ENCODE assay signal across 30 cellular contexts in the genomic region with DNA sequence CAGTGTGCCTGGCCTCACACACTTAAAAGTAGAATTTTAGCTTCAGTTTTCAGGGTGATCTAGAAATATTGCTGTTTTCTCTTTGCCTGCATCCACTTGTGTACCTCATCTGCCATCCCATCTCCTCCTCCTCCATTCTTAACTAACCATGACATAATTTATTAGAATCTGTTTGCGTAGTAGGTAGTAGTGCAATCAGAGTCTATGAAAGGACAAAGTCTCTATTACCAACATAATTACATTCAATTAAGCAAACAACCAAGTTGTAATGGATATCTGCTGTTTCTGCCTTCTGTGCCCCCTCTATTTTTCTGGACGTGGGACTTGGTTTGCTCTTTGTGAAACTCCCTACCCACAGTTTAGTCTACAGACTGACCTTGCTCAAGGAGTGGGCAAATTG.
"Had no signal": no experiment of that assay in that cellular context is flagged by ENCODE, and none has a peak within 500 bp of the region (broad histone marks: within the 10 kb centered on the region; RNA-seq: fewer than 3 reads in every experiment).

No MANE protein-coding gene starts in this region.

- ATAC-seq: sciatic nerve; stimulated activated naive CD8-positive, alpha-beta T cell treated with anti-CD3 and anti-CD28 coated beads, Interleukin-15, amount 100 ng/mL, for 72 hours had no signal

- H3K4me3 Mint-ChIP-seq: activated naive CD4-positive, alpha-beta T cell treated with anti-CD3 and anti-CD28 coated beads for 36 hours; activated naive CD8-positive, alpha-beta T cell treated with anti-CD3 and anti-CD28 coated beads, Interleukin-2, amount 10 ng/mL, durations not matched to agents 7 days and 5 days; brain; nephron progenitor cell; stimulated activated naive CD8-positive, alpha-beta T cell treated with anti-CD3 and anti-CD28 coated beads, Interleukin-15, amount 100 ng/mL, for 72 hours; type B pancreatic cell had no signal

- H3K9me3 ChIP-seq: ascending aorta, colonic mucosa, esophagus squamous epithelium, heart right ventricle, neutrophil, vagina had no signal

- H3K36me3 Mint-ChIP-seq: activated naive CD8-positive, alpha-beta T cell treated with anti-CD3 and anti-CD28 coated beads, Interleukin-2, amount 10 ng/mL, durations not matched to agents 7 days and 5 days had no signal

- H3K36me3 ChIP-seq: ascending aorta, cardiac muscle cell, colonic mucosa, esophagus squamous epithelium, heart right ventricle, neutrophil, vagina had no signal

- H3K4me1 Mint-ChIP-seq: activated naive CD8-positive, alpha-beta T cell treated with anti-CD3 and anti-CD28 coated beads, Interleukin-2, amount 10 ng/mL, durations not matched to agents 7 days and 5 days; stimulated activated naive CD8-positive, alpha-beta T cell treated with anti-CD3 and anti-CD28 coated beads, Interleukin-15, amount 100 ng/mL, for 72 hours had no signal

- H3K27me3 Mint-ChIP-seq: activated naive CD8-positive, alpha-beta T cell treated with anti-CD3 and anti-CD28 coated beads, Interleukin-2, amount 10 ng/mL, durations not matched to agents 7 days and 5 days; brain; progenitor cell of endocrine pancreas; stimulated activated naive CD8-positive, alpha-beta T cell treated with anti-CD3 and anti-CD28 coated beads, Interleukin-15, amount 100 ng/mL, for 72 hours; type B pancreatic cell had no signal

- H3K9me3 Mint-ChIP-seq: activated naive CD4-positive, alpha-beta T cell treated with anti-CD3 and anti-CD28 coated beads for 36 hours; activated naive CD8-positive, alpha-beta T cell treated with anti-CD3 and anti-CD28 coated beads, Interleukin-2, amount 10 ng/mL, durations not matched to agents 7 days and 5 days; nephron progenitor cell; type B pancreatic cell had no signal

- DNase-seq: activated CD4-positive, alpha-beta T cell treated with anti-CD3 and anti-CD28 coated beads for 4 hours; activated CD4-positive, alpha-beta T cell treated with anti-CD3 and anti-CD28 coated beads, Interleukin-2, amount 50 U/mL, for 4 hours; activated CD4-positive, CD25-positive, alpha-beta regulatory T cell; activated CD8-positive, alpha-beta memory T cell treated with anti-CD3 and anti-CD28 coated beads for 24 hours; activated effector memory CD4-positive, alpha-beta T cell treated with Interleukin-2 at 50 U/mL for 16 hours; activated naive CD4-positive, alpha-beta T cell treated with anti-CD3 and anti-CD28 coated beads for 36 hours; activated naive CD8-positive, alpha-beta T cell treated with anti-CD3 and anti-CD28 coated beads, Interleukin-2, amount 10 ng/mL, durations not matched to agents 7 days and 5 days; cerebellar nuclear complex; colonic mucosa; effector CD8-positive, alpha-beta T cell; esophagus squamous epithelium; foreskin melanocyte; heart right ventricle; mammary epithelial cell; nephron progenitor cell; retina; stimulated activated CD4-positive, alpha-beta T cell treated with anti-CD3 and anti-CD28 coated beads, Interleukin-12 subunit alpha, Interleukin-12 subunit beta, amount 100 ng/mL, for 4 hours; stimulated activated CD4-positive, alpha-beta T cell treated with anti-CD3 and anti-CD28 coated beads, Interleukin-4, amount 100 ng/mL, for 1 hour; stimulated activated naive CD8-positive, alpha-beta T cell treated with anti-CD3 and anti-CD28 coated beads, Interleukin-15, amount 100 ng/mL, for 72 hours; substantia nigra had no signal

- H3K27me3 ChIP-seq: ascending aorta, cardiac muscle cell, colonic mucosa, esophagus squamous epithelium, heart right ventricle, neutrophil, vagina had no signal

- H3K27ac Mint-ChIP-seq: activated naive CD4-positive, alpha-beta T cell treated with anti-CD3 and anti-CD28 coated beads for 36 hours; activated naive CD8-positive, alpha-beta T cell treated with anti-CD3 and anti-CD28 coated beads, Interleukin-2, amount 10 ng/mL, durations not matched to agents 7 days and 5 days; nephron progenitor cell; progenitor cell of endocrine pancreas; stimulated activated naive CD8-positive, alpha-beta T cell treated with anti-CD3 and anti-CD28 coated beads, Interleukin-15, amount 100 ng/mL, for 72 hours; type B pancreatic cell had no signal

- H3K27ac ChIP-seq: ascending aorta, cardiac muscle cell, colonic mucosa, epithelial cell of prostate, esophagus squamous epithelium, heart right ventricle, neutrophil, skin epidermis, vagina had no signal

- H3K4me3 ChIP-seq: ascending aorta, cardiac muscle cell, colonic mucosa, esophagus squamous epithelium, heart right ventricle, skin epidermis, vagina had no signal
